Comparison of ENCODE assay signal across 8 cellular contexts in genomic region chr1:10694274-10694632, GRCh38.
DNase-seq lines count a peak whose midpoint lies in the region; ATAC-seq and TF ChIP-seq lines count a peak whose summit lies in the region.

No MANE protein-coding gene starts in this region.

- DNase-seq in stimulated activated CD4-positive, alpha-beta T cell treated with anti-CD3 and anti-CD28 coated beads, Interleukin-12 subunit alpha, Interleukin-12 subunit beta, amount 100 ng/mL, for 24 hours (ENCODE audit: low read depth in 2 of 2) = peak; percentile 29 to 40
- no peak for DNase-seq in stimulated activated CD4-positive, alpha-beta T cell treated with anti-CD3 and anti-CD28 coated beads, Interleukin-1b, Interleukin-23, amount 100 ng/mL, for 48 hours
- DNase-seq in T-helper 22 cell (ENCODE audit: low read depth) = peak; percentile 63
- DNase-seq in cardiac fibroblast (ENCODE audit: low read depth in 2 of 2) = peak; percentile 14 to 20
- DNase-seq in lung microvascular endothelial cell (ENCODE audit: low read depth in 2 of 2) = peak; percentile 21 to 61
- no peak for DNase-seq in stimulated activated naive B cell treated with anti-CD40 and anti-IgM and Interleukin-4, amounts not matched to agents 10 μg/mL and 1 μg/mL and 100 μg/mL, for 72 hours
- no peak for DNase-seq in COLO829 (ENCODE audit: low spot score)

- H3K4me1 Mint-ChIP-seq in stimulated activated naive B cell treated with anti-CD40 and anti-IgM and Interleukin-4, amounts not matched to agents 10 μg/mL and 1 μg/mL and 100 μg/mL, for 72 hours = peaks cover 31 to 64% of the 10 kb centered on the region in 2 donors

- H3K9me3 Mint-ChIP-seq in stimulated activated naive B cell treated with anti-CD40 and anti-IgM and Interleukin-4, amounts not matched to agents 10 μg/mL and 1 μg/mL and 100 μg/mL, for 72 hours = no peaks in the 10 kb centered on the region

- H3K27me3 Mint-ChIP-seq in stimulated activated naive B cell treated with anti-CD40 and anti-IgM and Interleukin-4, amounts not matched to agents 10 μg/mL and 1 μg/mL and 100 μg/mL, for 72 hours = peaks cover 0 to 21% of the 10 kb centered on the region in 2 donors

- peak overlapping the region; percentile 44 to 54 for H3K4me3 ChIP-seq in cardiac fibroblast (replicated peaks in 1 of 2; ENCODE audit: low read depth in 2 of 2, low read length in 2 of 2)

- TF ChIP-seq CTCF in cardiac fibroblast (IDR thresholded peaks at IDR 0.05; ENCODE audit: low read depth, low read length) = no peak

- peak overlapping the region; percentile 78 to 90 for H3K4me3 Mint-ChIP-seq in stimulated activated naive B cell treated with anti-CD40 and anti-IgM and Interleukin-4, amounts not matched to agents 10 μg/mL and 1 μg/mL and 100 μg/mL, for 72 hours

- ATAC-seq in HG03442 (IDR thresholded peaks at IDR 0.05; ENCODE audit: unreplicated experiment) = peak; percentile 41
- ATAC-seq in stimulated activated naive B cell treated with anti-CD40 and anti-IgM and Interleukin-4, amounts not matched to agents 10 μg/mL and 1 μg/mL and 100 μg/mL, for 72 hours (replicated peaks) = peak; percentile 63 to 70

- H3K27ac Mint-ChIP-seq in stimulated activated naive B cell treated with anti-CD40 and anti-IgM and Interleukin-4, amounts not matched to agents 10 μg/mL and 1 μg/mL and 100 μg/mL, for 72 hours = peak overlapping the region; percentile 91

- H3K36me3 Mint-ChIP-seq in stimulated activated naive B cell treated with anti-CD40 and anti-IgM and Interleukin-4, amounts not matched to agents 10 μg/mL and 1 μg/mL and 100 μg/mL, for 72 hours = peaks cover 6 to 15% of the 10 kb centered on the region in 2 donors

Comparison
In these comparisons a context has a peak if more than half of its experiments do, and no peak if none do; other contexts are left out.
1. DNase-seq: peak in stimulated activated CD4-positive, alpha-beta T cell treated with anti-CD3 and anti-CD28 coated beads, Interleukin-12 subunit alpha, Interleukin-12 subunit beta, amount 100 ng/mL, for 24 hours (2 of 2), T-helper 22 cell (single experiment), cardiac fibroblast (2 of 2) and lung microvascular endothelial cell (2 of 2); none in stimulated activated CD4-positive, alpha-beta T cell treated with anti-CD3 and anti-CD28 coated beads, Interleukin-1b, Interleukin-23, amount 100 ng/mL, for 48 hours (single experiment), stimulated activated naive B cell treated with anti-CD40 and anti-IgM and Interleukin-4, amounts not matched to agents 10 μg/mL and 1 μg/mL and 100 μg/mL, for 72 hours (single experiment) and COLO829 (single experiment).